Comparison of ENCODE assay signal across 1 cellular context in the genomic region with DNA sequence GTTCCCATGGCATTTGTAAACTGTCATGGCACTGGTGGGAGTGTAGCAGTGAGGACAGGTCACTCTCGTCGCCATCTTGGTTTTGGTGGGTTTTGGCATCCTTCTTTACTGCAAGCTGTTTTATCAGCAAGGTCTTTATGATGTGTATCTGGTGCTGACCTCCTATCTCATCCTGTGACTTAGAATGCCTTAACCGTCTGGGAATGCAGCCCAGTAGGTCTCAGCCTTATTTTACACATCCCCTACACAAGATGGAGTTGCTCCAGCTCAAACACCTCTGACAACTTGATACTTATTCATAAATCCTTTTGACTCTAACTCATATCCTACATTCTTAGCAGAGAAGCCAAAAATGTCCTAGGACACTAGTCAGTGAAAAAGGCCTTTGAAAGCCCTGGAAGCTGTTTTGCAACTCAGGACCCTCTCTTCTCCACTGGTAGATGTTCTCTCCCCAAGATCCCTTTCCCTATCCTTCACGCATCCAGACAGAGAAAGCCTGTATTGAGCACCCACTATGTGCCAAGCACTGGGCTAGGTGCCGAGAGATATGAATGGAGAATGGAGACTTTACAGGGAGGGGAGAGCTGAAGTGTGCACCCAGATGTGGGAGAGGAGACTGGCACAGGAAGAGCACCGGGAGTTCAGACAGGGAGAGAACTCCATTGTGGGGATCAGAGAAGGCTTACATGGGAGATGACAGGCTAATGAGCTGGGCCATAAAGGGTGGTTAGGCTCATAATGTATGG.
TF ChIP-seq lines count a peak whose summit lies in the region.

No MANE protein-coding gene starts in this region.

TF ChIP-seq in H1, 55 proteins besides CTCF, POLR2A, EP300 and RAD21:
- TF ChIP-seq TBP (IDR thresholded peaks at IDR 0.05; ENCODE audit: low read depth, low read length) (no peak), HDAC2 (IDR thresholded peaks at IDR 0.05; ENCODE audit: borderline replicate concordance in 1 of 2, low read depth in 2 of 2, low read length in 2 of 2) (no peak), MAFK (IDR thresholded peaks at IDR 0.05; ENCODE audit: low read depth, low read length) (no peak), ZNF274 (IDR thresholded peaks at IDR 0.05; ENCODE audit: borderline replicate concordance, extremely low read depth, low read length) (no peak), KDM1A (IDR thresholded peaks at IDR 0.05; ENCODE audit: borderline replicate concordance, low read length) (no peak), RBBP5 (IDR thresholded peaks at IDR 0.05; ENCODE audit: borderline replicate concordance, low read depth, low read length) (no peak), FOSL1 (IDR thresholded peaks at IDR 0.05; ENCODE audit: insufficient read depth, low read depth, low read length) (no peak), NANOG (IDR thresholded peaks at IDR 0.05; ENCODE audit: insufficient read depth, low read depth, low read length, poor library complexity, severe bottlenecking) (no peak), BRCA1 (IDR thresholded peaks at IDR 0.05; ENCODE audit: low read depth, low read length) (no peak), RXRA (IDR thresholded peaks at IDR 0.05; ENCODE audit: insufficient read depth, low read depth, low read length) (no peak), SUZ12 (IDR thresholded peaks at IDR 0.05; ENCODE audit: low read length) (no peak), SP1 (IDR thresholded peaks at IDR 0.05; ENCODE audit: low read depth, low read length) (no peak), EGR1 (IDR thresholded peaks at IDR 0.05; ENCODE audit: borderline replicate concordance, low read depth, low read length) (no peak)
